ENCODE assay signal across 1 cellular context in the genomic region with DNA sequence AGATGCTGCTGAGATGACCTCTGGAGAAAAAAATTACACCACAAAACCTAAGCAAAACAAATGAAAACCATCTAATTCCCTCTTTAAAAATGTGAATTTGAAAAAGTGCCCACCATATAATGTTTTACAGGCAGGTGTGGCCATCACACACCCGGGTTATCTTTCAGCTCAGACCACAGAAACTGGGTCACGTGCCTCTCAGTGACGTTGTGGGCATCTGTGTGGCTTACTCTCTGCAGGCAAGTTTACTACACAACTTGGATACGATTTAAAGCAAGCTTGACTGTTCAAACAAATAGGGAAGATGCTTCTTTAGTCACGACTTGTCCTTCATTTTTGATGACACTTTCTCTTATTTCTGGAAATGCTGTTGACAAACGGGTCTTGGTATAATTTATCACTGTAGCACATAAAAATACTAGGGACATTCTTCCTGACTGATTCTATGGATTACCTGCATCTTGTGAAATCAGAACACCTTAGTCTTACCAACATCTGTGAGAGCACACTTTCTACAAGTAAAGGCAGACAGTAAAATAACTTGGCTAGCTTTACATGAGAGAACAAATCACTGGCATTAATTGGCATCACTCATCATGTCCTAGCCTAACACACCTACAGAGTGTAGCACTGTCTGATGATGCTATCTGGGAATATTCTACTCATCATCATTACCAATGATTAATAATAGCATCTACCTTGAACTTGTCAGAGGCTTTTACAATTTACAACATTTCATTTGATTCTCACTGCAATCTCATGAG.
A peak's percentile ranks its signal among the peaks of the same experiment; 100 is the strongest.
TF ChIP-seq lines count a peak whose summit lies in the region.

No MANE protein-coding gene starts in this region.

TF ChIP-seq in GM12878, 131 proteins besides CTCF, POLR2A, EP300 and RAD21 (continued from another document):
- TF ChIP-seq, protein P1, sequence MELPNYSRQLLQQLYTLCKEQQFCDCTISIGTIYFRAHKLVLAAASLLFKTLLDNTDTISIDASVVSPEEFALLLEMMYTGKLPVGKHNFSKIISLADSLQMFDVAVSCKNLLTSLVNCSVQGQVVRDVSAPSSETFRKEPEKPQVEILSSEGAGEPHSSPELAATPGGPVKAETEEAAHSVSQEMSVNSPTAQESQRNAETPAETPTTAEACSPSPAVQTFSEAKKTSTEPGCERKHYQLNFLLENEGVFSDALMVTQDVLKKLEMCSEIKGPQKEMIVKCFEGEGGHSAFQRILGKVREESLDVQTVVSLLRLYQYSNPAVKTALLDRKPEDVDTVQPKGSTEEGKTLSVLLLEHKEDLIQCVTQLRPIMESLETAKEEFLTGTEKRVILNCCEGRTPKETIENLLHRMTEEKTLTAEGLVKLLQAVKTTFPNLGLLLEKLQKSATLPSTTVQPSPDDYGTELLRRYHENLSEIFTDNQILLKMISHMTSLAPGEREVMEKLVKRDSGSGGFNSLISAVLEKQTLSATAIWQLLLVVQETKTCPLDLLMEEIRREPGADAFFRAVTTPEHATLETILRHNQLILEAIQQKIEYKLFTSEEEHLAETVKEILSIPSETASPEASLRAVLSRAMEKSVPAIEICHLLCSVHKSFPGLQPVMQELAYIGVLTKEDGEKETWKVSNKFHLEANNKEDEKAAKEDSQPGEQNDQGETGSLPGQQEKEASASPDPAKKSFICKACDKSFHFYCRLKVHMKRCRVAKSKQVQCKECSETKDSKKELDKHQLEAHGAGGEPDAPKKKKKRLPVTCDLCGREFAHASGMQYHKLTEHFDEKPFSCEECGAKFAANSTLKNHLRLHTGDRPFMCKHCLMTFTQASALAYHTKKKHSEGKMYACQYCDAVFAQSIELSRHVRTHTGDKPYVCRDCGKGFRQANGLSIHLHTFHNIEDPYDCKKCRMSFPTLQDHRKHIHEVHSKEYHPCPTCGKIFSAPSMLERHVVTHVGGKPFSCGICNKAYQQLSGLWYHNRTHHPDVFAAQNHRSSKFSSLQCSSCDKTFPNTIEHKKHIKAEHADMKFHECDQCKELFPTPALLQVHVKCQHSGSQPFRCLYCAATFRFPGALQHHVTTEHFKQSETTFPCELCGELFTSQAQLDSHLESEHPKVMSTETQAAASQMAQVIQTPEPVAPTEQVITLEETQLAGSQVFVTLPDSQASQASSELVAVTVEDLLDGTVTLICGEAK (IDR thresholded peaks at IDR 0.05; ENCODE audit: borderline replicate concordance) = no peak
- no peak for TF ChIP-seq ZNF274 (IDR thresholded peaks at IDR 0.05; ENCODE audit: insufficient read depth, insufficient read length)
- TF ChIP-seq POLR2AphosphoS5 (IDR thresholded peaks at IDR 0.05; ENCODE audit: low read length) = no peak
- 0 out of 2 replicates have a peak, but pooled peaks have one; percentile 14 for TF ChIP-seq ATF7 (IDR thresholded peaks at IDR 0.05; ENCODE audit: low read depth)
- peak; percentile 90 for TF ChIP-seq RUNX3 (IDR thresholded peaks at IDR 0.05; ENCODE audit: low read length)
- TF ChIP-seq TCF3 (IDR thresholded peaks at IDR 0.05; ENCODE audit: borderline replicate concordance, insufficient read depth, low read depth, low read length) = peak; percentile 33; the same call in 1 of the 2 replicates
- TF ChIP-seq HDAC6 (IDR thresholded peaks at IDR 0.05; ENCODE audit: unreplicated experiment) = no peak
- no peak for TF ChIP-seq SIX5 (IDR thresholded peaks at IDR 0.05; ENCODE audit: low read depth, low read length, severe bottlenecking)
- TF ChIP-seq, protein P2, sequence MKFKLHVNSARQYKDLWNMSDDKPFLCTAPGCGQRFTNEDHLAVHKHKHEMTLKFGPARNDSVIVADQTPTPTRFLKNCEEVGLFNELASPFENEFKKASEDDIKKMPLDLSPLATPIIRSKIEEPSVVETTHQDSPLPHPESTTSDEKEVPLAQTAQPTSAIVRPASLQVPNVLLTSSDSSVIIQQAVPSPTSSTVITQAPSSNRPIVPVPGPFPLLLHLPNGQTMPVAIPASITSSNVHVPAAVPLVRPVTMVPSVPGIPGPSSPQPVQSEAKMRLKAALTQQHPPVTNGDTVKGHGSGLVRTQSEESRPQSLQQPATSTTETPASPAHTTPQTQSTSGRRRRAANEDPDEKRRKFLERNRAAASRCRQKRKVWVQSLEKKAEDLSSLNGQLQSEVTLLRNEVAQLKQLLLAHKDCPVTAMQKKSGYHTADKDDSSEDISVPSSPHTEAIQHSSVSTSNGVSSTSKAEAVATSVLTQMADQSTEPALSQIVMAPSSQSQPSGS (IDR thresholded peaks at IDR 0.05; ENCODE audit: low read length) = 0 out of 2 replicates have a peak, but pooled peaks have one; percentile 13
- peak; percentile 43; the same call in 1 of the 2 replicates for TF ChIP-seq IKZF1 (conservative IDR thresholded peaks at IDR 0.05)
- TF ChIP-seq CREM (IDR thresholded peaks at IDR 0.05; ENCODE audit: low read depth) = peak; percentile 66
- TF ChIP-seq RAD51 (IDR thresholded peaks at IDR 0.05) = peak; percentile 90
- TF ChIP-seq E2F8 (IDR thresholded peaks at IDR 0.05; ENCODE audit: low read depth, partially characterized antibody) = no peak
- no peak for TF ChIP-seq ZBTB33 (IDR thresholded peaks at IDR 0.05)
- no peak for TF ChIP-seq DPF2 (IDR thresholded peaks at IDR 0.05)
- TF ChIP-seq IKZF2 (IDR thresholded peaks at IDR 0.05) = peak in 1 of 2 experiments; percentile 64; a peak in 3 of 4 replicates
- no peak for TF ChIP-seq NR2C1 (IDR thresholded peaks at IDR 0.05)
